ENCODE assay signal across 1 cellular context in genomic region chrX:31658360-31658759, GRCh38.
TF ChIP-seq lines count a peak whose summit lies in the region.

No MANE protein-coding gene starts in this region.

TF ChIP-seq in GM23338, 12 proteins besides CTCF, POLR2A, EP300 and RAD21 (continued from another document):
- TF ChIP-seq ZNF462 (CRISPR knock-in tag; IDR thresholded peaks at IDR 0.05) (no peak), REST (IDR thresholded peaks at IDR 0.05; ENCODE audit: unreplicated experiment) (no peak), EZH2 (IDR thresholded peaks at IDR 0.05; ENCODE audit: low read depth, unreplicated experiment) (no peak), STAT1 (IDR thresholded peaks at IDR 0.05; ENCODE audit: unreplicated experiment) (no peak), CREB1 (CRISPR knock-in tag; IDR thresholded peaks at IDR 0.05; ENCODE audit: low read depth) (no peak), POLR2AphosphoS5 (IDR thresholded peaks at IDR 0.05; ENCODE audit: low read depth) (no peak), NANOG (IDR thresholded peaks at IDR 0.05; ENCODE audit: borderline replicate concordance) (no peak), JUNB (IDR thresholded peaks at IDR 0.05; ENCODE audit: unreplicated experiment) (no peak)
- TF ChIP-seq, protein P1, sequence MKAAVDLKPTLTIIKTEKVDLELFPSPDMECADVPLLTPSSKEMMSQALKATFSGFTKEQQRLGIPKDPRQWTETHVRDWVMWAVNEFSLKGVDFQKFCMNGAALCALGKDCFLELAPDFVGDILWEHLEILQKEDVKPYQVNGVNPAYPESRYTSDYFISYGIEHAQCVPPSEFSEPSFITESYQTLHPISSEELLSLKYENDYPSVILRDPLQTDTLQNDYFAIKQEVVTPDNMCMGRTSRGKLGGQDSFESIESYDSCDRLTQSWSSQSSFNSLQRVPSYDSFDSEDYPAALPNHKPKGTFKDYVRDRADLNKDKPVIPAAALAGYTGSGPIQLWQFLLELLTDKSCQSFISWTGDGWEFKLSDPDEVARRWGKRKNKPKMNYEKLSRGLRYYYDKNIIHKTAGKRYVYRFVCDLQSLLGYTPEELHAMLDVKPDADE (IDR thresholded peaks at IDR 0.05), result no peak
